1 cellular context compared by ENCODE assay signal in genomic region chr6:26327450-26328264, GRCh38.
A peak's percentile ranks its signal among the peaks of the same experiment; 100 is the strongest.
TF ChIP-seq lines count a peak whose summit lies in the region.

No MANE protein-coding gene starts in this region.

TF ChIP-seq in K562, 482 proteins besides CTCF, POLR2A, EP300 and RAD21 (continued from another document and continues in another):
- TF ChIP-seq FOXO4 (CRISPR knock-in tag; IDR thresholded peaks at IDR 0.05) = no peak
- no peak for TF ChIP-seq ZNF77 (CRISPR knock-in tag; IDR thresholded peaks at IDR 0.05)
- peak; percentile 19; the same call in 1 of the 2 replicates for TF ChIP-seq FOXM1 (IDR thresholded peaks at IDR 0.05; ENCODE audit: low read depth)
- no peak for TF ChIP-seq FOXM1 (CRISPR knock-in tag; IDR thresholded peaks at IDR 0.05; ENCODE audit: low read depth)
- TF ChIP-seq FOXA3 (CRISPR knock-in tag; conservative IDR thresholded peaks at IDR 0.05 in 1 of 2, IDR thresholded peaks at IDR 0.05 in 1 of 2) = no peak; a peak in 1 of 4 replicates
- no peak for TF ChIP-seq ZNF668 (CRISPR knock-in tag; IDR thresholded peaks at IDR 0.05)
- TF ChIP-seq MEIS2 (IDR thresholded peaks at IDR 0.05; ENCODE audit: partially characterized antibody) = peak; percentile 32
- TF ChIP-seq EP400 (IDR thresholded peaks at IDR 0.05) = peak; percentile 78
- TF ChIP-seq MCM2 (IDR thresholded peaks at IDR 0.05; ENCODE audit: low read depth) = no peak
- no peak for TF ChIP-seq HLTF (IDR thresholded peaks at IDR 0.05)
- no peak for TF ChIP-seq ATF1 (CRISPR knock-in tag; IDR thresholded peaks at IDR 0.05)
- peak; percentile 93 for TF ChIP-seq ATF1 (tag; IDR thresholded peaks at IDR 0.05)
- peak; percentile 26; the same call in 1 of the 2 replicates for TF ChIP-seq TARDBP (IDR thresholded peaks at IDR 0.05)
- TF ChIP-seq SRSF9 (IDR thresholded peaks at IDR 0.05; ENCODE audit: borderline replicate concordance, low read depth, low read length) = no peak
- no peak for TF ChIP-seq NCOA6 (IDR thresholded peaks at IDR 0.05)
- TF ChIP-seq HDAC2 (IDR thresholded peaks at IDR 0.05) = peak; percentile 83; the same call in 1 of the 2 replicates
- TF ChIP-seq ZNF740 (CRISPR knock-in tag; IDR thresholded peaks at IDR 0.05) = no peak
- TF ChIP-seq ZNF740 (tag; IDR thresholded peaks at IDR 0.05) = no peak
- no peak for TF ChIP-seq SFPQ (IDR thresholded peaks at IDR 0.05; ENCODE audit: low read depth, low read length)
- TF ChIP-seq FOXA1 (IDR thresholded peaks at IDR 0.05; ENCODE audit: borderline replicate concordance) = no peak
- peak; percentile 70 for TF ChIP-seq DPF2 (IDR thresholded peaks at IDR 0.05)
- peak; percentile 97 for TF ChIP-seq GTF3C2 (IDR thresholded peaks at IDR 0.05; ENCODE audit: borderline replicate concordance, extremely low read depth, insufficient read length)
- TF ChIP-seq TFAM (CRISPR knock-in tag; conservative IDR thresholded peaks at IDR 0.05) = no peak
- no peak for TF ChIP-seq HBP1 (CRISPR knock-in tag; IDR thresholded peaks at IDR 0.05)
- TF ChIP-seq ZNF445 (CRISPR knock-in tag; IDR thresholded peaks at IDR 0.05; ENCODE audit: low read depth) = no peak
- TF ChIP-seq SMARCC2 (IDR thresholded peaks at IDR 0.05; ENCODE audit: low read depth) = no peak
- no peak for TF ChIP-seq ZNF174 (CRISPR knock-in tag; IDR thresholded peaks at IDR 0.05)
- no peak for TF ChIP-seq RNF219 (CRISPR knock-in tag; IDR thresholded peaks at IDR 0.05)
- peak; percentile 89 for TF ChIP-seq POLR3G (IDR thresholded peaks at IDR 0.05; ENCODE audit: extremely low read depth, insufficient read length, insufficient replicate concordance)
- TF ChIP-seq SETDB1 (IDR thresholded peaks at IDR 0.05; ENCODE audit: low read length) = no peak
- no peak for TF ChIP-seq ZNF280A (IDR thresholded peaks at IDR 0.05; ENCODE audit: low read depth, partially characterized antibody)
- TF ChIP-seq ADNP (tag; IDR thresholded peaks at IDR 0.05) = no peak
- no peak; the same call in 1 of the 2 replicates for TF ChIP-seq DEAF1 (CRISPR knock-in tag; IDR thresholded peaks at IDR 0.05)
- peak; percentile 47 for TF ChIP-seq KDM5B (IDR thresholded peaks at IDR 0.05; ENCODE audit: insufficient replicate concordance, low read depth, low read length)
- TF ChIP-seq STAT5B (CRISPR knock-in tag; IDR thresholded peaks at IDR 0.05) = no peak
- peak; percentile 74; the same call in 1 of the 2 replicates for TF ChIP-seq KLF13 (tag; IDR thresholded peaks at IDR 0.05; ENCODE audit: borderline replicate concordance, low read depth)
- TF ChIP-seq ZNF717 (CRISPR knock-in tag; IDR thresholded peaks at IDR 0.05) = no peak
- TF ChIP-seq HINFP (tag; conservative IDR thresholded peaks at IDR 0.05; ENCODE audit: low read depth) = 0 out of 2 replicates have a peak, but pooled peaks have one; percentile 47
- peak; percentile 70 for TF ChIP-seq MEF2A (IDR thresholded peaks at IDR 0.05; ENCODE audit: control insufficient read depth, low read depth, low read length)
- no peak for TF ChIP-seq NFRKB (IDR thresholded peaks at IDR 0.05; ENCODE audit: low read depth)
- no peak for TF ChIP-seq ATF6 (CRISPR knock-in tag; IDR thresholded peaks at IDR 0.05)
- TF ChIP-seq SMARCB1 (IDR thresholded peaks at IDR 0.05; ENCODE audit: insufficient read length, low read depth) = no peak
- TF ChIP-seq ZSCAN29 (IDR thresholded peaks at IDR 0.05) = peak; percentile 85
- no peak for TF ChIP-seq TEAD2 (tag; IDR thresholded peaks at IDR 0.05)
- TF ChIP-seq TAF15 (IDR thresholded peaks at IDR 0.05; ENCODE audit: low read depth, low read length) = no peak
- no peak for TF ChIP-seq NONO (IDR thresholded peaks at IDR 0.05; ENCODE audit: low read depth in 2 of 2, low read length in 1 of 2)
